In genomic region chr22:31102441-31103081, GRCh38 we compare ENCODE assay signal across 1 cellular context.
TF ChIP-seq lines count a peak whose summit lies in the region.

No MANE protein-coding gene starts in this region.

TF ChIP-seq in HepG2, 621 proteins besides CTCF, POLR2A, EP300 and RAD21 (continued from another document and continues in another):
- TF ChIP-seq, protein P1, sequence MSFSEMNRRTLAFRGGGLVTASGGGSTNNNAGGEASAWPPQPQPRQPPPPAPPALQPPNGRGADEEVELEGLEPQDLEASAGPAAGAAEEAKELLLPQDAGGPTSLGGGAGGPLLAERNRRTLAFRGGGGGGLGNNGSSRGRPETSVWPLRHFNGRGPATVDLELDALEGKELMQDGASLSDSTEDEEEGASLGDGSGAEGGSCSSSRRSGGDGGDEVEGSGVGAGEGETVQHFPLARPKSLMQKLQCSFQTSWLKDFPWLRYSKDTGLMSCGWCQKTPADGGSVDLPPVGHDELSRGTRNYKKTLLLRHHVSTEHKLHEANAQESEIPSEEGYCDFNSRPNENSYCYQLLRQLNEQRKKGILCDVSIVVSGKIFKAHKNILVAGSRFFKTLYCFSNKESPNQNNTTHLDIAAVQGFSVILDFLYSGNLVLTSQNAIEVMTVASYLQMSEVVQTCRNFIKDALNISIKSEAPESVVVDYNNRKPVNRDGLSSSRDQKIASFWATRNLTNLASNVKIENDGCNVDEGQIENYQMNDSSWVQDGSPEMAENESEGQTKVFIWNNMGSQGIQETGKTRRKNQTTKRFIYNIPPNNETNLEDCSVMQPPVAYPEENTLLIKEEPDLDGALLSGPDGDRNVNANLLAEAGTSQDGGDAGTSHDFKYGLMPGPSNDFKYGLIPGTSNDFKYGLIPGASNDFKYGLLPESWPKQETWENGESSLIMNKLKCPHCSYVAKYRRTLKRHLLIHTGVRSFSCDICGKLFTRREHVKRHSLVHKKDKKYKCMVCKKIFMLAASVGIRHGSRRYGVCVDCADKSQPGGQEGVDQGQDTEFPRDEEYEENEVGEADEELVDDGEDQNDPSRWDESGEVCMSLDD (CRISPR knock-in tag; IDR thresholded peaks at IDR 0.05; ENCODE audit: borderline replicate concordance), result peak; percentile 97
- peak; percentile 79 for TF ChIP-seq SAP130 (CRISPR knock-in tag; IDR thresholded peaks at IDR 0.05; ENCODE audit: low read depth)
- TF ChIP-seq YEATS4 (CRISPR knock-in tag; IDR thresholded peaks at IDR 0.05; ENCODE audit: borderline replicate concordance), result no peak
- TF ChIP-seq, protein P2, sequence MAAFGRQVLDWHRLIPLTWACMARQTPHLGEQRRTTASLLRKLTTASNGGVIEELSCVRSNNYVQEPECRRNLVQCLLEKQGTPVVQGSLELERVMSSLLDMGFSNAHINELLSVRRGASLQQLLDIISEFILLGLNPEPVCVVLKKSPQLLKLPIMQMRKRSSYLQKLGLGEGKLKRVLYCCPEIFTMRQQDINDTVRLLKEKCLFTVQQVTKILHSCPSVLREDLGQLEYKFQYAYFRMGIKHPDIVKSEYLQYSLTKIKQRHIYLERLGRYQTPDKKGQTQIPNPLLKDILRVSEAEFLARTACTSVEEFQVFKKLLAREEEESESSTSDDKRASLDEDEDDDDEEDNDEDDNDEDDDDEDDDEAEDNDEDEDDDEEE (CRISPR knock-in tag; IDR thresholded peaks at IDR 0.05), result no peak
- peak; percentile 94 for TF ChIP-seq CEBPB (IDR thresholded peaks at IDR 0.05; ENCODE audit: borderline replicate concordance, low read depth, low read length)
- TF ChIP-seq GABPB1 (CRISPR knock-in tag; IDR thresholded peaks at IDR 0.05), result peak; percentile 25; the same call in 1 of the 2 replicates
- no peak for TF ChIP-seq ZNF883 (CRISPR knock-in tag; IDR thresholded peaks at IDR 0.05; ENCODE audit: not compliant biosample characterization)
- TF ChIP-seq, protein P3, sequence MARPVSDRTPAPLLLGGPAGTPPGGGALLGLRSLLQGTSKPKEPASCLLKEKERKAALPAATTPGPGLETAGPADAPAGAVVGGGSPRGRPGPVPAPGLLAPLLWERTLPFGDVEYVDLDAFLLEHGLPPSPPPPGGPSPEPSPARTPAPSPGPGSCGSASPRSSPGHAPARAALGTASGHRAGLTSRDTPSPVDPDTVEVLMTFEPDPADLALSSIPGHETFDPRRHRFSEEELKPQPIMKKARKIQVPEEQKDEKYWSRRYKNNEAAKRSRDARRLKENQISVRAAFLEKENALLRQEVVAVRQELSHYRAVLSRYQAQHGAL (CRISPR knock-in tag; IDR thresholded peaks at IDR 0.05; ENCODE audit: not compliant biosample characterization), result no peak
- TF ChIP-seq NR2C2 (CRISPR knock-in tag; IDR thresholded peaks at IDR 0.05; ENCODE audit: borderline replicate concordance), result no peak
- no peak for TF ChIP-seq RBM22 (optimal IDR thresholded peaks at IDR 0.05; ENCODE audit: low read length)
- TF ChIP-seq MXD3 (CRISPR knock-in tag; IDR thresholded peaks at IDR 0.05), result no peak
- TF ChIP-seq ZNF724P (CRISPR knock-in tag; IDR thresholded peaks at IDR 0.05; ENCODE audit: borderline replicate concordance), result no peak
- TF ChIP-seq ZNF275 (CRISPR knock-in tag; IDR thresholded peaks at IDR 0.05; ENCODE audit: borderline replicate concordance), result no peak
- peak; percentile 60; the same call in 1 of the 2 replicates for TF ChIP-seq TBX2 (CRISPR knock-in tag; IDR thresholded peaks at IDR 0.05; ENCODE audit: borderline replicate concordance)
- TF ChIP-seq ZBTB33 (CRISPR knock-in tag; IDR thresholded peaks at IDR 0.05), result 0 out of 2 replicates have a peak, but pooled peaks have one; percentile 17
- TF ChIP-seq JDP2 (CRISPR knock-in tag; IDR thresholded peaks at IDR 0.05; ENCODE audit: borderline replicate concordance), result no peak
- no peak for TF ChIP-seq RCOR2 (CRISPR knock-in tag; IDR thresholded peaks at IDR 0.05)
- TF ChIP-seq SOX6 (IDR thresholded peaks at IDR 0.05), result no peak
- TF ChIP-seq SOX6 (CRISPR knock-in tag; IDR thresholded peaks at IDR 0.05), result peak; percentile 66; the same call in 1 of the 2 replicates
- TF ChIP-seq, protein P4, sequence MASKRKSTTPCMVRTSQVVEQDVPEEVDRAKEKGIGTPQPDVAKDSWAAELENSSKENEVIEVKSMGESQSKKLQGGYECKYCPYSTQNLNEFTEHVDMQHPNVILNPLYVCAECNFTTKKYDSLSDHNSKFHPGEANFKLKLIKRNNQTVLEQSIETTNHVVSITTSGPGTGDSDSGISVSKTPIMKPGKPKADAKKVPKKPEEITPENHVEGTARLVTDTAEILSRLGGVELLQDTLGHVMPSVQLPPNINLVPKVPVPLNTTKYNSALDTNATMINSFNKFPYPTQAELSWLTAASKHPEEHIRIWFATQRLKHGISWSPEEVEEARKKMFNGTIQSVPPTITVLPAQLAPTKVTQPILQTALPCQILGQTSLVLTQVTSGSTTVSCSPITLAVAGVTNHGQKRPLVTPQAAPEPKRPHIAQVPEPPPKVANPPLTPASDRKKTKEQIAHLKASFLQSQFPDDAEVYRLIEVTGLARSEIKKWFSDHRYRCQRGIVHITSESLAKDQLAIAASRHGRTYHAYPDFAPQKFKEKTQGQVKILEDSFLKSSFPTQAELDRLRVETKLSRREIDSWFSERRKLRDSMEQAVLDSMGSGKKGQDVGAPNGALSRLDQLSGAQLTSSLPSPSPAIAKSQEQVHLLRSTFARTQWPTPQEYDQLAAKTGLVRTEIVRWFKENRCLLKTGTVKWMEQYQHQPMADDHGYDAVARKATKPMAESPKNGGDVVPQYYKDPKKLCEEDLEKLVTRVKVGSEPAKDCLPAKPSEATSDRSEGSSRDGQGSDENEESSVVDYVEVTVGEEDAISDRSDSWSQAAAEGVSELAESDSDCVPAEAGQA (IDR thresholded peaks at IDR 0.05; ENCODE audit: low read depth), result no peak
- TF ChIP-seq, protein P4 (CRISPR knock-in tag; IDR thresholded peaks at IDR 0.05; ENCODE audit: borderline replicate concordance), result no peak
- no peak for TF ChIP-seq ATM (IDR thresholded peaks at IDR 0.05; ENCODE audit: borderline replicate concordance)
- TF ChIP-seq ZNF550 (CRISPR knock-in tag; IDR thresholded peaks at IDR 0.05; ENCODE audit: borderline replicate concordance), result no peak
- peak; percentile 69 for TF ChIP-seq JUNB (CRISPR knock-in tag; IDR thresholded peaks at IDR 0.05; ENCODE audit: borderline replicate concordance)
- no peak for TF ChIP-seq ZNF510 (CRISPR knock-in tag; IDR thresholded peaks at IDR 0.05; ENCODE audit: low read depth)
- TF ChIP-seq, protein P5, sequence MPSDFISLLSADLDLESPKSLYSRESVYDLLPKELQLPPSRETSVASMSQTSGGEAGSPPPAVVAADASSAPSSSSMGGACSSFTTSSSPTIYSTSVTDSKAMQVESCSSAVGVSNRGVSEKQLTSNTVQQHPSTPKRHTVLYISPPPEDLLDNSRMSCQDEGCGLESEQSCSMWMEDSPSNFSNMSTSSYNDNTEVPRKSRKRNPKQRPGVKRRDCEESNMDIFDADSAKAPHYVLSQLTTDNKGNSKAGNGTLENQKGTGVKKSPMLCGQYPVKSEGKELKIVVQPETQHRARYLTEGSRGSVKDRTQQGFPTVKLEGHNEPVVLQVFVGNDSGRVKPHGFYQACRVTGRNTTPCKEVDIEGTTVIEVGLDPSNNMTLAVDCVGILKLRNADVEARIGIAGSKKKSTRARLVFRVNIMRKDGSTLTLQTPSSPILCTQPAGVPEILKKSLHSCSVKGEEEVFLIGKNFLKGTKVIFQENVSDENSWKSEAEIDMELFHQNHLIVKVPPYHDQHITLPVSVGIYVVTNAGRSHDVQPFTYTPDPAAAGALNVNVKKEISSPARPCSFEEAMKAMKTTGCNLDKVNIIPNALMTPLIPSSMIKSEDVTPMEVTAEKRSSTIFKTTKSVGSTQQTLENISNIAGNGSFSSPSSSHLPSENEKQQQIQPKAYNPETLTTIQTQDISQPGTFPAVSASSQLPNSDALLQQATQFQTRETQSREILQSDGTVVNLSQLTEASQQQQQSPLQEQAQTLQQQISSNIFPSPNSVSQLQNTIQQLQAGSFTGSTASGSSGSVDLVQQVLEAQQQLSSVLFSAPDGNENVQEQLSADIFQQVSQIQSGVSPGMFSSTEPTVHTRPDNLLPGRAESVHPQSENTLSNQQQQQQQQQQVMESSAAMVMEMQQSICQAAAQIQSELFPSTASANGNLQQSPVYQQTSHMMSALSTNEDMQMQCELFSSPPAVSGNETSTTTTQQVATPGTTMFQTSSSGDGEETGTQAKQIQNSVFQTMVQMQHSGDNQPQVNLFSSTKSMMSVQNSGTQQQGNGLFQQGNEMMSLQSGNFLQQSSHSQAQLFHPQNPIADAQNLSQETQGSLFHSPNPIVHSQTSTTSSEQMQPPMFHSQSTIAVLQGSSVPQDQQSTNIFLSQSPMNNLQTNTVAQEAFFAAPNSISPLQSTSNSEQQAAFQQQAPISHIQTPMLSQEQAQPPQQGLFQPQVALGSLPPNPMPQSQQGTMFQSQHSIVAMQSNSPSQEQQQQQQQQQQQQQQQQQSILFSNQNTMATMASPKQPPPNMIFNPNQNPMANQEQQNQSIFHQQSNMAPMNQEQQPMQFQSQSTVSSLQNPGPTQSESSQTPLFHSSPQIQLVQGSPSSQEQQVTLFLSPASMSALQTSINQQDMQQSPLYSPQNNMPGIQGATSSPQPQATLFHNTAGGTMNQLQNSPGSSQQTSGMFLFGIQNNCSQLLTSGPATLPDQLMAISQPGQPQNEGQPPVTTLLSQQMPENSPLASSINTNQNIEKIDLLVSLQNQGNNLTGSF (CRISPR knock-in tag; IDR thresholded peaks at IDR 0.05), result no peak
- peak; percentile 91 for TF ChIP-seq FOSL1 (CRISPR knock-in tag; IDR thresholded peaks at IDR 0.05; ENCODE audit: borderline replicate concordance)
- no peak for TF ChIP-seq KMT2A (CRISPR knock-in tag; IDR thresholded peaks at IDR 0.05)
- no peak for TF ChIP-seq ZNF775 (CRISPR knock-in tag; IDR thresholded peaks at IDR 0.05; ENCODE audit: borderline replicate concordance)
- no peak for TF ChIP-seq ZMAT3 (CRISPR knock-in tag; conservative IDR thresholded peaks at IDR 0.05)
- TF ChIP-seq MXI1 (IDR thresholded peaks at IDR 0.05; ENCODE audit: borderline replicate concordance, low read depth, low read length), result peak; percentile 52; the same call in 1 of the 3 replicates
- no peak for TF ChIP-seq ZNF674 (CRISPR knock-in tag; IDR thresholded peaks at IDR 0.05; ENCODE audit: low read depth)
- TF ChIP-seq ATF7-NPFF (CRISPR knock-in tag; IDR thresholded peaks at IDR 0.05; ENCODE audit: low read depth), result no peak
- TF ChIP-seq THRA (CRISPR knock-in tag; IDR thresholded peaks at IDR 0.05; ENCODE audit: borderline replicate concordance), result no peak
- TF ChIP-seq RARA (CRISPR knock-in tag; IDR thresholded peaks at IDR 0.05), result peak; percentile 49; the same call in 1 of the 2 replicates
